Comparison of ENCODE assay signal across 8 cellular contexts in genomic region chr1:224434447-224435317, GRCh38. TPM values are rescaled to one million over a fixed set of nuclear protein-coding genes. Genes with fewer than 3 reads are reported as not detected.
DNase-seq lines count a peak whose midpoint lies in the region; ATAC-seq, FAIRE-seq and TF ChIP-seq lines count a peak whose summit lies in the region.

TSS of gene WDR26 (minus strand) at chr1:224434797.

- no peaks in the 10 kb centered on the region for H3K9me3 Mint-ChIP-seq in astrocyte (ENCODE audit: unreplicated experiment)

- peaks cover 16% of the 10 kb centered on the region for H3K4me1 Mint-ChIP-seq in astrocyte (ENCODE audit: low read depth, unreplicated experiment)

- peak within 1 kb of the TSS; percentile 90 for H3K9ac ChIP-seq in astrocyte (ENCODE audit: low read length)

- peak within 1 kb of the TSS; percentile 95 for H3K27ac Mint-ChIP-seq in astrocyte (ENCODE audit: unreplicated experiment)

- peaks cover 29% of the 10 kb centered on the region for H3K4me1 ChIP-seq in astrocyte (ENCODE audit: insufficient read depth, low read length)

- no peaks in the 10 kb centered on the region for H3K27me3 ChIP-seq in astrocyte (ENCODE audit: insufficient read depth, low read length)

- peak within 1 kb of the TSS; percentile 74 for H3K4me3 ChIP-seq in astrocyte (ENCODE audit: insufficient read depth, low read depth, low read length)

- peak within 1 kb of the TSS; percentile 92 for H3K4me2 ChIP-seq in astrocyte (ENCODE audit: low read length)

- FAIRE-seq in astrocyte (lab: Jason Lieb, UNC) = no peak

- H2AFZ ChIP-seq in astrocyte (ENCODE audit: low read depth, low read length) = peak within 1 kb of the TSS; percentile 93

- peaks cover 32% of the 10 kb centered on the region for H4K20me1 ChIP-seq in astrocyte (ENCODE audit: insufficient read depth, low read length)

- H3K36me3 ChIP-seq in astrocyte (ENCODE audit: insufficient read depth, low read length) = peaks cover 2% of the 10 kb centered on the region

- H3K4me3 Mint-ChIP-seq in astrocyte (ENCODE audit: unreplicated experiment) = peak within 1 kb of the TSS; percentile 97

- ATAC-seq in GM18508 (IDR thresholded peaks at IDR 0.05; ENCODE audit: insufficient read depth, unreplicated experiment) = peak; percentile 80
- ATAC-seq in HG02938 (IDR thresholded peaks at IDR 0.05; ENCODE audit: unreplicated experiment) = peak; percentile 83

- no peak for TF ChIP-seq CTCF in astrocyte (IDR thresholded peaks at IDR 0.05; ENCODE audit: insufficient read depth, low read depth, low read length)

- peaks cover 66% of the 10 kb centered on the region for H3K79me2 ChIP-seq in astrocyte (ENCODE audit: insufficient read depth, low read length)

- no peaks in the 10 kb centered on the region for H3K27me3 Mint-ChIP-seq in astrocyte (ENCODE audit: low read depth, unreplicated experiment)

- peak within 1 kb of the TSS; percentile 79 for H3K27ac ChIP-seq in astrocyte (ENCODE audit: low read depth, low read length)

- no peaks in the 10 kb centered on the region for H3K9me3 ChIP-seq in astrocyte (ENCODE audit: insufficient read depth, low read depth, low read length)

- DNase-seq in NCI-H2081 (lab: John Stamatoyannopoulos, UW) = peak; percentile 89 to 94
- peak; percentile 74 for DNase-seq in T-helper 9 cell
- peak; percentile 65 for DNase-seq in astrocyte (ENCODE audit: low read depth)
- peak; percentile 80 to 83 for DNase-seq in hippocampal formation (lab: John Stamatoyannopoulos, UW)
- peak; percentile 83 for DNase-seq in retina
- no peak for DNase-seq in cortex of kidney (lab: John Stamatoyannopoulos, UW)

- peaks cover 2% of the 10 kb centered on the region for H3K36me3 Mint-ChIP-seq in astrocyte (ENCODE audit: low read depth, unreplicated experiment)

RNA-seq across cellular contexts. Expression of gene WDR26, which starts in this region (rescaled TPM):
- 105 and 113 TPM in 2 replicates for total RNA-seq in astrocyte
